ENCODE assay signal across 10 cellular contexts in genomic region chr19:49761625-49762311, GRCh38. TPM values are rescaled to one million over a fixed set of nuclear protein-coding genes. Genes with fewer than 3 reads are reported as not detected.
DNase-seq lines count a peak whose midpoint lies in the region; ATAC-seq and TF ChIP-seq lines count a peak whose summit lies in the region.
"Had no signal": no experiment of that assay in that cellular context is flagged by ENCODE, and none has a peak within 500 bp of the region (broad histone marks: within the 10 kb centered on the region; RNA-seq: fewer than 3 reads in every experiment).

No MANE protein-coding gene starts in this region.

- CTCF ChIA-PET in Caco-2 (lab: Charles Lee), result no interaction called here

- peak; percentile 70 for TF ChIP-seq POLR2A in NB4 (IDR thresholded peaks at IDR 0.05; ENCODE audit: extremely low read depth, insufficient read length)

- H3K4me1 ChIP-seq in Caco-2, result peaks cover 12% of the 10 kb centered on the region

- no peak for ATAC-seq in natural killer cell treated with Interleukin-12 subunit alpha and Interleukin-12 subunit beta and Interleukin-15 and Interleukin-18, amount 100 ng/mL, for 72 hours
- ATAC-seq in GM19467 (IDR thresholded peaks at IDR 0.05; ENCODE audit: unreplicated experiment) (no peak), GM19328 (IDR thresholded peaks at IDR 0.05; ENCODE audit: unreplicated experiment) (no peak)

- TF ChIP-seq CTCF in Caco-2 (IDR thresholded peaks at IDR 0.05; ENCODE audit: insufficient read depth in 1 of 2, low read depth in 1 of 2, low read length in 1 of 2, severe bottlenecking in 1 of 2, unreplicated experiment in 1 of 2) (peak in 1 of 2 experiments; percentile 20), NB4 (IDR thresholded peaks at IDR 0.05; ENCODE audit: low read depth, low read length) (peak; percentile 47)

- in situ Hi-C loops in KBM-7 (cut with MboI; ENCODE audit: low pct_unique_long_range_greater_than_20kb, low sequenced_read_pairs), result no loop called here

- BruUV-seq in Caco-2 (replicated peaks; lab: Mats Ljungman, UMichigan), result no TSS peak

- H3K9me3 Mint-ChIP-seq in Caco-2 (ENCODE audit: unreplicated experiment), result no peaks in the 10 kb centered on the region
- H3K9me3 Mint-ChIP-seq in natural killer cell treated with Interleukin-12 subunit alpha and Interleukin-12 subunit beta and Interleukin-15 and Interleukin-18, amount 100 ng/mL, for 72 hours, result no peaks in the 10 kb centered on the region
- H3K9me3 Mint-ChIP-seq: activated B cell treated with CpG ODN at 0.5 μM for 24 hours had no signal

- no peak overlapping the region for H3K4me3 Mint-ChIP-seq in Caco-2 (ENCODE audit: unreplicated experiment)
- no peak overlapping the region for H3K4me3 Mint-ChIP-seq in natural killer cell treated with Interleukin-12 subunit alpha and Interleukin-12 subunit beta and Interleukin-15 and Interleukin-18, amount 100 ng/mL, for 72 hours
- H3K4me3 Mint-ChIP-seq: activated B cell treated with CpG ODN at 0.5 μM for 24 hours had no signal

- POLR2A ChIA-PET in Caco-2 (lab: Charles Lee), result no interaction called here

- DNase-seq in Caco-2 (peak in 1 of 2 experiments; percentile 65), NB4 (ENCODE audit: low read depth) (peak; percentile 91), cerebellar cortex (ENCODE audit: low spot score) (peak; percentile 51), KBM-7 (no peak), Ammon's horn (ENCODE audit: low spot score) (no peak)
- DNase-seq in natural killer cell treated with Interleukin-12 subunit alpha and Interleukin-12 subunit beta and Interleukin-15 and Interleukin-18, amount 100 ng/mL, for 72 hours (ENCODE audit: low spot score), result no peak
- DNase-seq: activated B cell treated with CpG ODN at 0.5 μM for 24 hours had no signal

- H3K27me3 Mint-ChIP-seq in Caco-2 (ENCODE audit: insufficient read depth, unreplicated experiment), result no peaks in the 10 kb centered on the region
- no peaks in the 10 kb centered on the region for H3K27me3 Mint-ChIP-seq in natural killer cell treated with Interleukin-12 subunit alpha and Interleukin-12 subunit beta and Interleukin-15 and Interleukin-18, amount 100 ng/mL, for 72 hours
- H3K27me3 Mint-ChIP-seq: activated B cell treated with CpG ODN at 0.5 μM for 24 hours had no signal

- H3K9me3 ChIP-seq in Caco-2, result no peaks in the 10 kb centered on the region

- H3K36me3 Mint-ChIP-seq in Caco-2 (ENCODE audit: insufficient read depth, unreplicated experiment), result peaks cover 23% of the 10 kb centered on the region
- H3K36me3 Mint-ChIP-seq in natural killer cell treated with Interleukin-12 subunit alpha and Interleukin-12 subunit beta and Interleukin-15 and Interleukin-18, amount 100 ng/mL, for 72 hours, result no peaks in the 10 kb centered on the region

- H3K36me3 ChIP-seq in Caco-2 (ENCODE audit: control insufficient read depth, insufficient read depth, low read length), result no peaks in the 10 kb centered on the region

- peaks cover 12% of the 10 kb centered on the region for H3K4me1 Mint-ChIP-seq in Caco-2 (ENCODE audit: low read depth, unreplicated experiment)
- H3K4me1 Mint-ChIP-seq in natural killer cell treated with Interleukin-12 subunit alpha and Interleukin-12 subunit beta and Interleukin-15 and Interleukin-18, amount 100 ng/mL, for 72 hours (ENCODE audit: low read depth in 2 of 2), result peaks cover 5 to 8% of the 10 kb centered on the region in 2 donors

- intact Hi-C loops in Caco-2 (cut with micrococcal nuclease; ENCODE audit: unreplicated experiment), result no loop called here

- no peaks in the 10 kb centered on the region for H3K27me3 ChIP-seq in Caco-2 (replicated peaks; ENCODE audit: control insufficient read depth, insufficient read depth, low read length)

- H3K4me3 ChIP-seq in Caco-2 (ENCODE audit: low read depth, low read length) (no peak overlapping the region), NB4 (ENCODE audit: low read depth, low read length) (peak overlapping the region; percentile 65)

- peak overlapping the region; percentile 51 for H3K27ac Mint-ChIP-seq in Caco-2 (ENCODE audit: unreplicated experiment)
- peak overlapping the region; percentile 39 to 43 for H3K27ac Mint-ChIP-seq in natural killer cell treated with Interleukin-12 subunit alpha and Interleukin-12 subunit beta and Interleukin-15 and Interleukin-18, amount 100 ng/mL, for 72 hours
- H3K27ac Mint-ChIP-seq: activated B cell treated with CpG ODN at 0.5 μM for 24 hours had no signal

RNA-seq across cellular contexts. Expression of gene TSKS, which starts 1.3 kb away (rescaled TPM):
- not detected in 2 replicates for total RNA-seq in Caco-2 (2022)
- total RNA-seq in natural killer cell treated with Interleukin-12 subunit alpha and Interleukin-12 subunit beta and Interleukin-15 and Interleukin-18, amount 100 ng/mL, for 72 hours, result under 1 TPM; 0.38 to 0.53 TPM
- total RNA-seq: glomerular endothelial cell had no signal

RNA-seq across cellular contexts. Expression of gene AP2A1, which starts 5.0 kb away (rescaled TPM):
- 107 and 126 TPM in 2 replicates for total RNA-seq in Caco-2 (2022)
- 100 to 1,000 TPM; 131 to 142 TPM for total RNA-seq in natural killer cell treated with Interleukin-12 subunit alpha and Interleukin-12 subunit beta and Interleukin-15 and Interleukin-18, amount 100 ng/mL, for 72 hours

RNA-seq across cellular contexts. Expression of gene FUZ, which starts 51.3 kb away (rescaled TPM):
- 0.75 and 0.93 TPM in 2 replicates for total RNA-seq in Caco-2 (2022)
- total RNA-seq in natural killer cell treated with Interleukin-12 subunit alpha and Interleukin-12 subunit beta and Interleukin-15 and Interleukin-18, amount 100 ng/mL, for 72 hours, result 10 to 100 TPM; 10.7 to 18.0 TPM

RNA-seq across cellular contexts. Expression of gene MED25, which starts 56.3 kb away (rescaled TPM):
- 102 and 104 TPM in 2 replicates for total RNA-seq in Caco-2 (2022)
- total RNA-seq in natural killer cell treated with Interleukin-12 subunit alpha and Interleukin-12 subunit beta and Interleukin-15 and Interleukin-18, amount 100 ng/mL, for 72 hours, result 10 to 100 TPM; 48.0 to 64.6 TPM

Comparison
In these comparisons a context has a peak if more than half of its experiments do, and no peak if none do; other contexts are left out.
1. DNase-seq: peak in NB4 (single experiment) and cerebellar cortex (single experiment); none in natural killer cell treated with Interleukin-12 subunit alpha and Interleukin-12 subunit beta and Interleukin-15 and Interleukin-18, amount 100 ng/mL, for 72 hours (single experiment), KBM-7 (single experiment) and Ammon's horn (single experiment).